In the genomic region with DNA sequence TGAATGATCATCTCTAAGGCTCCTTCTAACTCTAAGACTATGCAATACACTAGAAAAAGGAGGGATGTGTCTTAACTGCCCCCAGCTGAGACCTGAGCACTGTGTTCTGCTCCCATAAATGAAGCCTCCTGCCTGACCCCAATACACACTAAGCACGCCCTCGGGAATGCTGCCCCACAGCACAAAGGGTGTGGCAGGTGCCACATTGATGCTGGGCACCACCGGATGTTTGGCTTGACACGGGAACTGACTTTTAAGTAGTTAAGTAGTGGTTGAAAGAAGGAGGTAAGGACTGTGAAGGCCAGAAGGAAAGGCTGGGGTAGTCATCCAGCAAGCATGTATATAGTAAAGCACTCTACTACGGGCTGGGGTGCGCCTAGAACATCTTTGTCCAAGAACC, we compare ENCODE assay signal across 17 cellular contexts. TPM values are rescaled to one million over a fixed set of nuclear protein-coding genes. Genes with fewer than 3 reads are reported as not detected.
A peak's percentile ranks its signal among the peaks of the same experiment; 100 is the strongest.
DNase-seq lines count a peak whose midpoint lies in the region; ATAC-seq and TF ChIP-seq lines count a peak whose summit lies in the region.
"Had no signal": no experiment of that assay in that cellular context is flagged by ENCODE, and none has a peak within 500 bp of the region (broad histone marks: within the 10 kb centered on the region; RNA-seq: fewer than 3 reads in every experiment).

No MANE protein-coding gene starts in this region.

- POLR2A ChIA-PET in OCI-LY7 (lab: Charles Lee), result interaction anchor here (1.0 kb wide), 1 partner anchor 12 kb away, joined by 4 read pairs; no protein-coding TSS in a partner anchor

- H3K36me3 ChIP-seq in BLaER1 treated with 17β-estradiol and CSF1 and Interleukin-3, amounts not matched to agents 10 nM and 100 nM, result no peaks in the 10 kb centered on the region
- H3K36me3 ChIP-seq in CD4-positive, CD25-positive, alpha-beta regulatory T cell (ENCODE audit: control insufficient read depth, insufficient read depth, low read length), result no peaks in the 10 kb centered on the region
- H3K36me3 ChIP-seq in OCI-LY7 (ENCODE audit: insufficient read depth, low read length), result no peaks in the 10 kb centered on the region
- no peaks in the 10 kb centered on the region for H3K36me3 ChIP-seq in BE2C
- H3K36me3 ChIP-seq: HAP-1 had no signal

- intact Hi-C loops in natural killer cell (cut with micrococcal nuclease) (no loop called here), OCI-LY7 (cut with micrococcal nuclease; ENCODE audit: unreplicated experiment) (no loop called here)

- no peaks in the 10 kb centered on the region for H3K9me3 ChIP-seq in BLaER1 treated with 17β-estradiol and CSF1 and Interleukin-3, amounts not matched to agents 10 nM and 100 nM (replicated peaks in 1 of 11)
- no peaks in the 10 kb centered on the region for H3K9me3 ChIP-seq in CD4-positive, CD25-positive, alpha-beta regulatory T cell (ENCODE audit: control insufficient read depth in 2 of 2, low read length in 2 of 2)
- H3K9me3 ChIP-seq in OCI-LY7 (ENCODE audit: low read length) (no peaks in the 10 kb centered on the region), BE2C (no peaks in the 10 kb centered on the region)
- H3K9me3 ChIP-seq: HAP-1 had no signal

- BruUV-seq in OCI-LY7 (replicated peaks; lab: Mats Ljungman, UMichigan), result no TSS peak

- H3K27ac ChIP-seq in BLaER1 treated with 17β-estradiol and CSF1 and Interleukin-3, amounts not matched to agents 10 nM and 100 nM, result peak overlapping the region in 5 of 11 experiments; percentile 17 to 54 (median 49); a peak in 4 of 22 replicates
- no peak overlapping the region for H3K27ac ChIP-seq in CD4-positive, CD25-positive, alpha-beta regulatory T cell (ENCODE audit: insufficient read depth, low read length, poor library complexity, severe bottlenecking)
- H3K27ac ChIP-seq in OCI-LY7 (ENCODE audit: low read depth, low read length, poor library complexity, severe bottlenecking), result no peak overlapping the region
- H3K27ac ChIP-seq: C4-2B, GM23248 had no signal

- peaks cover 5 to 27% (median 20%) of the 10 kb centered on the region in 4 donors for H3K4me1 Mint-ChIP-seq in CD4-positive, CD25-positive, alpha-beta regulatory T cell
- peaks cover 0 to 19% of the 10 kb centered on the region in 2 donors for H3K4me1 Mint-ChIP-seq in natural killer cell

- H3K4me3 Mint-ChIP-seq in CD4-positive, CD25-positive, alpha-beta regulatory T cell, result no peak overlapping the region
- peak overlapping the region; percentile 7 for H3K4me3 Mint-ChIP-seq in natural killer cell

- H3K36me3 Mint-ChIP-seq in CD4-positive, CD25-positive, alpha-beta regulatory T cell, result peaks cover 18% of the 10 kb centered on the region
- H3K36me3 Mint-ChIP-seq in natural killer cell, result no peaks in the 10 kb centered on the region

- no peak overlapping the region for H3K9ac ChIP-seq in BLaER1 treated with 17β-estradiol and CSF1 and Interleukin-3, amounts not matched to agents 10 nM and 100 nM
- H3K9ac ChIP-seq: GM23248 had no signal

- no peak for DNase-seq in CD4-positive, CD25-positive, alpha-beta regulatory T cell
- DNase-seq in SW480 (ENCODE audit: low spot score), result peak; percentile 48
- no peak for DNase-seq in natural killer cell
- DNase-seq in OCI-LY7 (ENCODE audit: low spot score), result no peak
- no peak for DNase-seq in BE2C
- DNase-seq: DMS53, NCI-H1105, NCI-H2081, NCI-H524, NCI-H82, PC-3, RPMI8226 had no signal

- H3K27ac Mint-ChIP-seq in CD4-positive, CD25-positive, alpha-beta regulatory T cell, result peak overlapping the region in 2 of 3 donors; percentile 60 to 61
- peak overlapping the region; percentile 49 to 83 for H3K27ac Mint-ChIP-seq in natural killer cell

- no peak for ATAC-seq in CD4-positive, CD25-positive, alpha-beta regulatory T cell (ENCODE audit: low read depth in 2 of 2)
- ATAC-seq in natural killer cell (peak in 2 of 3 donors; percentile 49 to 55), GM18520 (IDR thresholded peaks at IDR 0.05; ENCODE audit: unreplicated experiment) (no peak)
- ATAC-seq: PC-3 had no signal

- H3K4me3 ChIP-seq in BLaER1 treated with 17β-estradiol and CSF1 and Interleukin-3, amounts not matched to agents 10 nM and 100 nM, result no peak overlapping the region
- H3K4me3 ChIP-seq in CD4-positive, CD25-positive, alpha-beta regulatory T cell (ENCODE audit: low read depth, low read length), result no peak overlapping the region
- H3K4me3 ChIP-seq in OCI-LY7 (ENCODE audit: low read depth, low read length, poor library complexity, severe bottlenecking) (no peak overlapping the region), BE2C (ENCODE audit: low read depth, low read length) (no peak overlapping the region)
- H3K4me3 ChIP-seq: GM23248, HAP-1 had no signal

- H3K9me3 Mint-ChIP-seq in CD4-positive, CD25-positive, alpha-beta regulatory T cell, result peaks cover 0 to 3% (median 0%) of the 10 kb centered on the region in 7 donors
- H3K9me3 Mint-ChIP-seq in natural killer cell, result no peaks in the 10 kb centered on the region

- no peak for TF ChIP-seq CTCF in natural killer cell (IDR thresholded peaks at IDR 0.05)
- no peak for TF ChIP-seq CTCF in OCI-LY7 (conservative IDR thresholded peaks at IDR 0.05; ENCODE audit: low read length)
- TF ChIP-seq CTCF in BE2C (IDR thresholded peaks at IDR 0.05; ENCODE audit: low read depth, low read length), result no peak

- no peaks in the 10 kb centered on the region for H3K9me2 ChIP-seq in OCI-LY7 (ENCODE audit: insufficient read depth, low read length)

- peaks cover 8 to 41% (median 27%) of the 10 kb centered on the region in 10 experiments for H3K4me1 ChIP-seq in BLaER1 treated with 17β-estradiol and CSF1 and Interleukin-3, amounts not matched to agents 10 nM and 100 nM
- H3K4me1 ChIP-seq in CD4-positive, CD25-positive, alpha-beta regulatory T cell (ENCODE audit: control insufficient read depth, insufficient read depth, low read length, poor library complexity, severe bottlenecking), result peaks cover 17% of the 10 kb centered on the region
- H3K4me1 ChIP-seq in OCI-LY7 (ENCODE audit: insufficient read depth, low read length, poor library complexity, severe bottlenecking) (peaks cover 18% of the 10 kb centered on the region), BE2C (no peaks in the 10 kb centered on the region)
- H3K4me1 ChIP-seq: HAP-1 had no signal

- CTCF ChIA-PET in OCI-LY7 (lab: Charles Lee; ENCODE audit: unreplicated experiment), result no interaction called here

- H3K79me2 ChIP-seq in OCI-LY7 (ENCODE audit: insufficient read depth, low read depth, low read length), result no peaks in the 10 kb centered on the region

- H3K27me3 ChIP-seq in BLaER1 treated with 17β-estradiol and CSF1 and Interleukin-3, amounts not matched to agents 10 nM and 100 nM, result no peaks in the 10 kb centered on the region; a peak in 1 of 22 replicates
- H3K27me3 ChIP-seq in CD4-positive, CD25-positive, alpha-beta regulatory T cell (ENCODE audit: control insufficient read depth, insufficient read depth, low read length), result no peaks in the 10 kb centered on the region
- H3K27me3 ChIP-seq in BE2C, result peaks cover 68% of the 10 kb centered on the region

- H3K4me2 ChIP-seq in BLaER1 treated with 17β-estradiol and CSF1 and Interleukin-3, amounts not matched to agents 10 nM and 100 nM, result peak overlapping the region in 7 of 11 experiments; percentile 13 to 80 (median 75); a peak in 12 of 22 replicates
- H3K4me2 ChIP-seq in OCI-LY7 (ENCODE audit: low read length), result no peak overlapping the region

- no peaks in the 10 kb centered on the region for H4K20me1 ChIP-seq in BLaER1 treated with 17β-estradiol and CSF1 and Interleukin-3, amounts not matched to agents 10 nM and 100 nM
- H4K20me1 ChIP-seq in OCI-LY7 (ENCODE audit: insufficient read depth, low read length), result no peaks in the 10 kb centered on the region

- H2AFZ ChIP-seq in OCI-LY7 (ENCODE audit: low read length), result no peak overlapping the region
- H2AFZ ChIP-seq: GM23248 had no signal

- peaks cover 24% of the 10 kb centered on the region for H3K27me3 Mint-ChIP-seq in CD4-positive, CD25-positive, alpha-beta regulatory T cell
- peaks cover 26 to 30% of the 10 kb centered on the region in 2 donors for H3K27me3 Mint-ChIP-seq in natural killer cell (ENCODE audit: low read depth in 2 of 2)

RNA-seq across cellular contexts. Expression of a gene that starts 4.0 kb away (rescaled TPM):
- 1.5 TPM for total RNA-seq in CD4-positive, CD25-positive, alpha-beta regulatory T cell
- 1 to 10 TPM; 1.1 to 2.8 (median 2.1) TPM for polyA plus RNA-seq in CD4-positive, CD25-positive, alpha-beta regulatory T cell
- 1 to 10 TPM; 1.1 to 3.2 (median 2.1) TPM for total RNA-seq in natural killer cell
- 0.15 and 0.57 TPM in 2 replicates for total RNA-seq in OCI-LY7 (2014; rRNA removed; shearing (Covaris generic))
- 0.15 and 0.17 TPM in 2 replicates for total RNA-seq in OCI-LY7 (2022)
- not detected for polyA plus RNA-seq in BE2C (2012; ENCODE audit: insufficient read depth, insufficient read length, low read depth)
- total RNA-seq: GM23248, PC-3 had no signal

RNA-seq across cellular contexts. Expression of a gene that starts 13.8 kb away (rescaled TPM):
- total RNA-seq in CD4-positive, CD25-positive, alpha-beta regulatory T cell, result 62.4 TPM
- 10 to 100 TPM; 47.9 to 51.0 (median 49.3) TPM for polyA plus RNA-seq in CD4-positive, CD25-positive, alpha-beta regulatory T cell
- total RNA-seq in natural killer cell (10 to 100 TPM; 66.1 to 83.8 (median 78.9) TPM), OCI-LY7 (2022) (140 and 150 TPM in 2 replicates)
- total RNA-seq in OCI-LY7 (2014; rRNA removed; shearing (Covaris generic)), result 149 and 150 TPM in 2 replicates
- 357 TPM for polyA plus RNA-seq in BE2C (2012; ENCODE audit: insufficient read depth, insufficient read length, low read depth)

RNA-seq across cellular contexts. Expression of a gene that starts 39.2 kb away (rescaled TPM):
- not detected for total RNA-seq in CD4-positive, CD25-positive, alpha-beta regulatory T cell
- under 1 TPM in 1 of 4 donors, not detected in 3; 0.38 TPM for polyA plus RNA-seq in CD4-positive, CD25-positive, alpha-beta regulatory T cell
- total RNA-seq in natural killer cell, result not detected
- not detected in 2 replicates for total RNA-seq in OCI-LY7 (2014; rRNA removed; shearing (Covaris generic))
- total RNA-seq in OCI-LY7 (2022), result not detected in 2 replicates
- not detected for polyA plus RNA-seq in BE2C (2012; ENCODE audit: insufficient read depth, insufficient read length, low read depth)
- total RNA-seq: GM23248, PC-3 had no signal
- polyA plus RNA-seq: GM23248 had no signal

RNA-seq across cellular contexts. Expression of a gene that starts 39.4 kb away (rescaled TPM):
- 104 TPM for total RNA-seq in CD4-positive, CD25-positive, alpha-beta regulatory T cell
- 100 to 1,000 TPM in 3 of 4 donors, 10 to 100 TPM in 1; 99.5 to 176 (median 127) TPM for polyA plus RNA-seq in CD4-positive, CD25-positive, alpha-beta regulatory T cell
- total RNA-seq in natural killer cell, result 100 to 1,000 TPM in 1 of 3 donors, 10 to 100 TPM in 2; 61.6 to 121 (median 77.2) TPM
- 62.2 and 62.6 TPM in 2 replicates for total RNA-seq in OCI-LY7 (2014; rRNA removed; shearing (Covaris generic))
- 61.3 and 65.9 TPM in 2 replicates for total RNA-seq in OCI-LY7 (2022)
- polyA plus RNA-seq in BE2C (2012; ENCODE audit: insufficient read depth, insufficient read length, low read depth), result 63.1 TPM

RNA-seq across cellular contexts. Expression of a gene that starts 48.3 kb away (rescaled TPM):
- total RNA-seq in CD4-positive, CD25-positive, alpha-beta regulatory T cell, result 38.0 TPM
- 1 to 10 TPM in 2 of 4 donors, under 1 TPM in 2; 0.69 to 1.8 (median 1.0) TPM for polyA plus RNA-seq in CD4-positive, CD25-positive, alpha-beta regulatory T cell
- 10 to 100 TPM; 18.3 to 49.2 (median 21.4) TPM for total RNA-seq in natural killer cell
- 24.1 and 29.4 TPM in 2 replicates for total RNA-seq in OCI-LY7 (2014; rRNA removed; shearing (Covaris generic))
- total RNA-seq in OCI-LY7 (2022), result 39.2 and 44.6 TPM in 2 replicates
- 3.9 TPM for polyA plus RNA-seq in BE2C (2012; ENCODE audit: insufficient read depth, insufficient read length, low read depth)

Comparison
In these comparisons a context has a peak if more than half of its experiments do, and no peak if none do; other contexts are left out.
1. ATAC-seq: peak in natural killer cell (2 of 3); none in CD4-positive, CD25-positive, alpha-beta regulatory T cell (0 of 2) and GM18520 (single experiment).